Comparison of ENCODE assay signal across 10 cellular contexts in genomic region chr14:77007975-77008421, GRCh38.
DNase-seq lines count a peak whose midpoint lies in the region; ATAC-seq and TF ChIP-seq lines count a peak whose summit lies in the region.
"Had no signal": no experiment of that assay in that cellular context is flagged by ENCODE, and none has a peak within 500 bp of the region (broad histone marks: within the 10 kb centered on the region; RNA-seq: fewer than 3 reads in every experiment).

No MANE protein-coding gene starts in this region.

- H3K27ac ChIP-seq in coronary artery, result peak overlapping the region; percentile 66 to 88
- peak overlapping the region; percentile 78 to 84 for H3K27ac ChIP-seq in mucosa of rectum (ENCODE audit: low read depth in 2 of 2, low read length in 2 of 2)

- no peaks in the 10 kb centered on the region for H3K4me1 Mint-ChIP-seq in stimulated activated naive CD8-positive, alpha-beta T cell treated with anti-CD3 and anti-CD28 coated beads, Interleukin-15, Interleukin-2, amounts not matched to agents 100 ng/mL and 50 ng/mL, for 24 hours (ENCODE audit: low read depth)
- peaks cover 27% of the 10 kb centered on the region for H3K4me1 Mint-ChIP-seq in activated naive CD4-positive, alpha-beta T cell treated with anti-CD3 and anti-CD28 coated beads, Interleukin-2, amount 10 ng/mL, durations not matched to agents 7 days and 5 days

- no peak for DNase-seq in stimulated activated naive CD8-positive, alpha-beta T cell treated with anti-CD3 and anti-CD28 coated beads, Interleukin-15, Interleukin-2, amounts not matched to agents 100 U/mL and 50 U/mL, for 24 hours
- peak; percentile 86 for DNase-seq in coronary artery (ENCODE audit: low spot score)
- DNase-seq in activated naive CD4-positive, alpha-beta T cell treated with anti-CD3 and anti-CD28 coated beads, Interleukin-2, amount 10 ng/mL, durations not matched to agents 7 days and 5 days, result no peak
- no peak for DNase-seq in DMS114 treated with DMSO at 0.1 percent for 48 hours (lab: John Stamatoyannopoulos, UW; ENCODE audit: unreplicated experiment)
- DNase-seq in ACHN, result no peak
- DNase-seq: activated CD8-positive, alpha-beta memory T cell treated with anti-CD3 and anti-CD28 coated beads for 24 hours; BE2C had no signal

- H3K36me3 ChIP-seq in mucosa of rectum (ENCODE audit: control insufficient read depth in 2 of 2, insufficient read depth in 2 of 2, low read length in 2 of 2), result no peaks in the 10 kb centered on the region
- H3K36me3 ChIP-seq: BE2C had no signal

- H3K4me3 ChIP-seq in coronary artery, result no peak overlapping the region
- peak overlapping the region in 1 of 2 donors; percentile 23 for H3K4me3 ChIP-seq in mucosa of rectum (ENCODE audit: low read length in 2 of 2)

- no peak overlapping the region for H3K4me3 Mint-ChIP-seq in stimulated activated naive CD8-positive, alpha-beta T cell treated with anti-CD3 and anti-CD28 coated beads, Interleukin-15, Interleukin-2, amounts not matched to agents 100 ng/mL and 50 ng/mL, for 24 hours
- H3K4me3 Mint-ChIP-seq in activated naive CD4-positive, alpha-beta T cell treated with anti-CD3 and anti-CD28 coated beads, Interleukin-2, amount 10 ng/mL, durations not matched to agents 7 days and 5 days, result no peak overlapping the region

- H3K9me3 ChIP-seq in mucosa of rectum (ENCODE audit: control insufficient read depth in 2 of 2, low read length in 2 of 2), result no peaks in the 10 kb centered on the region
- H3K9me3 ChIP-seq: BE2C had no signal

- no peaks in the 10 kb centered on the region for H3K27me3 Mint-ChIP-seq in stimulated activated naive CD8-positive, alpha-beta T cell treated with anti-CD3 and anti-CD28 coated beads, Interleukin-15, Interleukin-2, amounts not matched to agents 100 ng/mL and 50 ng/mL, for 24 hours
- peaks cover 52% of the 10 kb centered on the region for H3K27me3 Mint-ChIP-seq in activated naive CD4-positive, alpha-beta T cell treated with anti-CD3 and anti-CD28 coated beads, Interleukin-2, amount 10 ng/mL, durations not matched to agents 7 days and 5 days

- H3K4me1 ChIP-seq in mucosa of rectum (ENCODE audit: control insufficient read depth in 2 of 2, insufficient read depth in 2 of 2, low read length in 2 of 2), result peaks cover 28 to 48% of the 10 kb centered on the region in 2 donors

- no peaks in the 10 kb centered on the region for H3K9me3 Mint-ChIP-seq in stimulated activated naive CD8-positive, alpha-beta T cell treated with anti-CD3 and anti-CD28 coated beads, Interleukin-15, Interleukin-2, amounts not matched to agents 100 ng/mL and 50 ng/mL, for 24 hours
- no peaks in the 10 kb centered on the region for H3K9me3 Mint-ChIP-seq in activated naive CD4-positive, alpha-beta T cell treated with anti-CD3 and anti-CD28 coated beads, Interleukin-2, amount 10 ng/mL, durations not matched to agents 7 days and 5 days

- no peak for TF ChIP-seq CTCF in coronary artery (IDR thresholded peaks at IDR 0.05)

- no peak for ATAC-seq in stimulated activated naive CD8-positive, alpha-beta T cell treated with anti-CD3 and anti-CD28 coated beads, Interleukin-15, Interleukin-2, amounts not matched to agents 100 U/mL and 50 U/mL, for 24 hours
- ATAC-seq in GM21515 (IDR thresholded peaks at IDR 0.05; ENCODE audit: unreplicated experiment), result no peak

- in situ Hi-C loops in ACHN (cut with HindIII; ENCODE audit: low pct_ligation_motif_present, low pct_unique_long_range_greater_than_20kb, low sequenced_read_pairs), result no loop called here

- CTCF ChIA-PET in activated naive CD4-positive, alpha-beta T cell treated with anti-CD3 and anti-CD28 coated beads, Interleukin-2, amount 10 ng/mL, durations not matched to agents 7 days and 5 days (lab: Charles Lee), result interaction anchor here (1.5 kb wide), 1 partner anchor 10 kb away, joined by 5 read pairs; no protein-coding TSS in a partner anchor

- no peaks in the 10 kb centered on the region for H3K36me3 Mint-ChIP-seq in stimulated activated naive CD8-positive, alpha-beta T cell treated with anti-CD3 and anti-CD28 coated beads, Interleukin-15, Interleukin-2, amounts not matched to agents 100 ng/mL and 50 ng/mL, for 24 hours (ENCODE audit: low read depth)
- H3K36me3 Mint-ChIP-seq in activated naive CD4-positive, alpha-beta T cell treated with anti-CD3 and anti-CD28 coated beads, Interleukin-2, amount 10 ng/mL, durations not matched to agents 7 days and 5 days, result no peaks in the 10 kb centered on the region

- peak overlapping the region; percentile 36 to 41 for H3K9ac ChIP-seq in mucosa of rectum (ENCODE audit: low read depth in 1 of 2, low read length in 2 of 2)

- H3K27ac Mint-ChIP-seq in stimulated activated naive CD8-positive, alpha-beta T cell treated with anti-CD3 and anti-CD28 coated beads, Interleukin-15, Interleukin-2, amounts not matched to agents 100 ng/mL and 50 ng/mL, for 24 hours, result peak overlapping the region; percentile 21
- no peak overlapping the region for H3K27ac Mint-ChIP-seq in activated naive CD4-positive, alpha-beta T cell treated with anti-CD3 and anti-CD28 coated beads, Interleukin-2, amount 10 ng/mL, durations not matched to agents 7 days and 5 days

- H3K27me3 ChIP-seq in mucosa of rectum (ENCODE audit: control insufficient read depth in 2 of 2, insufficient read depth in 2 of 2, low read length in 2 of 2), result no peaks in the 10 kb centered on the region
- H3K27me3 ChIP-seq: BE2C had no signal
